29 cellular contexts compared by ENCODE assay signal in genomic region chr5:52995914-52996313, GRCh38.
"Had no signal": no experiment of that assay in that cellular context is flagged by ENCODE, and none has a peak within 500 bp of the region (broad histone marks: within the 10 kb centered on the region; RNA-seq: fewer than 3 reads in every experiment).

No MANE protein-coding gene starts in this region.

- H3K9me3 Mint-ChIP-seq: effector memory CD8-positive, alpha-beta T cell; memory B cell; naive thymus-derived CD4-positive, alpha-beta T cell; stimulated activated memory B cell treated with anti-CD40 and anti-IgM and Interleukin-4, amounts not matched to agents 10 μg/mL and 1 μg/mL and 100 μg/mL, for 72 hours; stimulated activated naive CD8-positive, alpha-beta T cell treated with anti-CD3 and anti-CD28 coated beads, Interleukin-15, amount 100 ng/mL, for 72 hours had no signal

- H3K4me2 ChIP-seq: smooth muscle cell had no signal

- H3K4me3 Mint-ChIP-seq: activated naive CD8-positive, alpha-beta T cell; effector memory CD8-positive, alpha-beta T cell; memory B cell; naive thymus-derived CD4-positive, alpha-beta T cell; stimulated activated memory B cell treated with anti-CD40 and anti-IgM and Interleukin-4, amounts not matched to agents 10 μg/mL and 1 μg/mL and 100 μg/mL, for 72 hours; stimulated activated naive CD8-positive, alpha-beta T cell treated with anti-CD3 and anti-CD28 coated beads, Interleukin-15, amount 100 ng/mL, for 72 hours had no signal

- H3K36me3 Mint-ChIP-seq: activated naive CD8-positive, alpha-beta T cell; memory B cell; stimulated activated memory B cell treated with anti-CD40 and anti-IgM and Interleukin-4, amounts not matched to agents 10 μg/mL and 1 μg/mL and 100 μg/mL, for 72 hours had no signal

- ATAC-seq: body of pancreas; effector memory CD8-positive, alpha-beta T cell; naive thymus-derived CD4-positive, alpha-beta T cell; pancreas; stimulated activated memory B cell treated with anti-CD40 and anti-IgM and Interleukin-4, amounts not matched to agents 10 μg/mL and 1 μg/mL and 100 μg/mL, for 72 hours; stimulated activated naive CD8-positive, alpha-beta T cell treated with anti-CD3 and anti-CD28 coated beads, Interleukin-15, amount 100 ng/mL, for 72 hours had no signal

- H3K4me3 ChIP-seq: body of pancreas, coronary artery, pancreas, prostate gland, smooth muscle cell, suprapubic skin, tibial nerve had no signal

- H3K27ac ChIP-seq: body of pancreas, coronary artery, prostate gland had no signal

- H3K9me3 ChIP-seq: body of pancreas, pancreas, prostate gland, suprapubic skin, tibial nerve had no signal

- FAIRE-seq: kidney, pancreas had no signal

- H3K36me3 ChIP-seq: pancreas, prostate gland, suprapubic skin, tibial nerve had no signal

- H3K4me1 ChIP-seq: body of pancreas, prostate gland had no signal

- DNase-seq: activated CD4-positive, alpha-beta T cell treated with anti-CD3 and anti-CD28 coated beads for 48 hours; activated CD4-positive, alpha-beta T cell treated with anti-CD3 and anti-CD28 coated beads, Interleukin-2, amount 50 U/mL, for 48 hours; activated CD4-positive, CD25-positive, alpha-beta regulatory T cell; activated CD8-positive, alpha-beta memory T cell treated with anti-CD3 and anti-CD28 coated beads for 24 hours; activated effector memory CD4-positive, alpha-beta T cell treated with Interleukin-2 at 50 U/mL for 16 hours; activated naive CD4-positive, alpha-beta T cell treated with Interleukin-2 at 50 U/mL for 16 hours; aorta; body of pancreas; cerebellar nuclear complex; effector memory CD8-positive, alpha-beta T cell; head of caudate nucleus; hippocampal formation; kidney; midbrain; naive thymus-derived CD4-positive, alpha-beta T cell; pancreas; retina; stimulated activated CD4-positive, alpha-beta T cell treated with anti-CD3 and anti-CD28 coated beads, Interleukin-1b, Interleukin-23, amount 100 ng/mL, for 48 hours; stimulated activated CD4-positive, alpha-beta T cell treated with anti-CD3 and anti-CD28 coated beads, Interleukin-4, amount 100 ng/mL, for 4 hours; stimulated activated CD8-positive, alpha-beta memory T cell treated with anti-CD3 and anti-CD28 coated beads, Interleukin-4, amount 100 ng/mL, for 48 hours; stimulated activated naive CD8-positive, alpha-beta T cell treated with anti-CD3 and anti-CD28 coated beads, Interleukin-15, amount 100 ng/mL, for 72 hours had no signal

- H3K4me1 Mint-ChIP-seq: memory B cell; stimulated activated memory B cell treated with anti-CD40 and anti-IgM and Interleukin-4, amounts not matched to agents 10 μg/mL and 1 μg/mL and 100 μg/mL, for 72 hours; stimulated activated naive CD8-positive, alpha-beta T cell treated with anti-CD3 and anti-CD28 coated beads, Interleukin-15, amount 100 ng/mL, for 72 hours had no signal

- H3K27ac Mint-ChIP-seq: activated naive CD8-positive, alpha-beta T cell; effector memory CD8-positive, alpha-beta T cell; memory B cell; naive thymus-derived CD4-positive, alpha-beta T cell; stimulated activated memory B cell treated with anti-CD40 and anti-IgM and Interleukin-4, amounts not matched to agents 10 μg/mL and 1 μg/mL and 100 μg/mL, for 72 hours; stimulated activated naive CD8-positive, alpha-beta T cell treated with anti-CD3 and anti-CD28 coated beads, Interleukin-15, amount 100 ng/mL, for 72 hours had no signal

- H3K27me3 ChIP-seq: body of pancreas, pancreas, suprapubic skin, tibial nerve had no signal
